In the genomic region with DNA sequence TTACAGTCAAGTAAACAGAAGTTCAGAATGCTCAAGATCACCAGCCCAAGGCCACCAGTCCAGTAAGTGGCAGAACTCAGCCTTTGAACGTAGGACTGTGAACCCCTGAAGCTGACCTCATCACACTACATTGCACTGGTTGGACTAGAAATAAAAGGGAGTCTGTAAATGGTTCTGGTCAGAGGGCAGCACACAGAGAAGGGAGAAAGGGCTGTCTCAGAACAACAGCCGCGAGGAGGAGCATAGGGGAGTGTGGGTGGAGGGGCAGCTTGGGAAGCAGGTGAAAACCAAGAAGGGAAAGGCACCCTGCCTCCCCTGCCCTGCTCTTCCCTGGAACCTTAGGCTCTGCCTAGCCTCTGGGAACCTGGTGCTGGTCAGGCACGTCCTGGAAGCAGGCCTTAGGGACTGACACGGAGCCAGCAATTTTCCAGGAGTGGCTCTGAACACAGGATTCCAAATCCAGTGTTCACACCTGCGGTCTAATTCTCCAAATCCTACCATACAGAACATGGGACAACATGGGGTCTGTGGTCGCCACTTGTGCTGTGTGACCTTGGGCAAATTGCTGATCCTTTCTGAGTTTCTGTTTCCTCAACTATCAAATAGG, we compare ENCODE assay signal across 33 cellular contexts. TPM values are rescaled to one million over a fixed set of nuclear protein-coding genes. Genes with fewer than 3 reads are reported as not detected.
"Had no signal": no experiment of that assay in that cellular context is flagged by ENCODE, and none has a peak within 500 bp of the region (broad histone marks: within the 10 kb centered on the region; RNA-seq: fewer than 3 reads in every experiment).

No MANE protein-coding gene starts in this region.

- H3K27ac Mint-ChIP-seq: naive thymus-derived CD4-positive, alpha-beta T cell; natural killer cell; nephron; progenitor cell of endocrine pancreas; stimulated activated memory B cell treated with anti-CD40 and anti-IgM and Interleukin-4, amounts not matched to agents 10 μg/mL and 1 μg/mL and 100 μg/mL, for 72 hours; stimulated activated naive CD8-positive, alpha-beta T cell treated with anti-CD3 and anti-CD28 coated beads, Interleukin-15, amount 100 ng/mL, for 72 hours had no signal

- H3K4me3 ChIP-seq: ovary, psoas muscle, skin epidermis, thoracic aorta, thyroid gland, tibial nerve, upper lobe of left lung, vagina had no signal

- H3K9ac ChIP-seq: parathyroid adenoma had no signal

- H3K4me3 Mint-ChIP-seq: naive thymus-derived CD4-positive, alpha-beta T cell; natural killer cell; nephron; stimulated activated memory B cell treated with anti-CD40 and anti-IgM and Interleukin-4, amounts not matched to agents 10 μg/mL and 1 μg/mL and 100 μg/mL, for 72 hours; stimulated activated naive CD8-positive, alpha-beta T cell treated with anti-CD3 and anti-CD28 coated beads, Interleukin-15, amount 100 ng/mL, for 72 hours had no signal

- H3K4me1 Mint-ChIP-seq: natural killer cell; stimulated activated memory B cell treated with anti-CD40 and anti-IgM and Interleukin-4, amounts not matched to agents 10 μg/mL and 1 μg/mL and 100 μg/mL, for 72 hours; stimulated activated naive CD8-positive, alpha-beta T cell treated with anti-CD3 and anti-CD28 coated beads, Interleukin-15, amount 100 ng/mL, for 72 hours had no signal

- H3K9me3 ChIP-seq: ovary, psoas muscle, thoracic aorta, thyroid gland, tibial nerve, upper lobe of left lung, vagina had no signal

- DNase-seq: naive thymus-derived CD4-positive, alpha-beta T cell; natural killer cell; occipital lobe; ovary; posterior cingulate gyrus; psoas muscle; right cardiac atrium; stimulated activated CD4-positive, alpha-beta T cell treated with anti-CD3 and anti-CD28 coated beads, Interleukin-1b, Interleukin-23, amount 100 ng/mL, for 48 hours; stimulated activated CD4-positive, alpha-beta T cell treated with anti-CD3 and anti-CD28 coated beads, Interleukin-4, amount 100 ng/mL, for 1 hour; stimulated activated CD4-positive, alpha-beta T cell treated with anti-CD3 and anti-CD28 coated beads, Interleukin-4, amount 100 ng/mL, for 4 hours; stimulated activated CD8-positive, alpha-beta memory T cell treated with anti-CD3 and anti-CD28 coated beads, Interleukin-4, amount 100 ng/mL, for 48 hours; stimulated activated naive CD4-positive, alpha-beta T cell; stimulated activated naive CD8-positive, alpha-beta T cell treated with anti-CD3 and anti-CD28 coated beads, Interleukin-15, amount 100 ng/mL, for 72 hours; stimulated activated naive CD8-positive, alpha-beta T cell treated with anti-CD3 and anti-CD28 coated beads, Interleukin-15, Interleukin-2, amounts not matched to agents 100 U/mL and 50 U/mL, for 24 hours; thyroid gland; trophoblast cell; upper lobe of left lung had no signal

- H3K27me3 ChIP-seq: ovary, thyroid gland, tibial nerve, upper lobe of left lung, vagina had no signal

- H3K9me3 Mint-ChIP-seq: naive thymus-derived CD4-positive, alpha-beta T cell; natural killer cell; nephron; stimulated activated memory B cell treated with anti-CD40 and anti-IgM and Interleukin-4, amounts not matched to agents 10 μg/mL and 1 μg/mL and 100 μg/mL, for 72 hours; stimulated activated naive CD8-positive, alpha-beta T cell treated with anti-CD3 and anti-CD28 coated beads, Interleukin-15, amount 100 ng/mL, for 72 hours had no signal

- H3K27ac ChIP-seq: ovary, parathyroid adenoma, psoas muscle, skin epidermis, thoracic aorta, thyroid gland, tibial nerve, upper lobe of left lung, vagina had no signal

- FAIRE-seq: urothelium cell line had no signal

- H3K36me3 Mint-ChIP-seq: naive thymus-derived CD4-positive, alpha-beta T cell; natural killer cell; stimulated activated memory B cell treated with anti-CD40 and anti-IgM and Interleukin-4, amounts not matched to agents 10 μg/mL and 1 μg/mL and 100 μg/mL, for 72 hours had no signal

- H3K4me1 ChIP-seq: parathyroid adenoma, psoas muscle, thyroid gland, tibial nerve had no signal

- H3K36me3 ChIP-seq: ovary, thoracic aorta, thyroid gland, tibial nerve, upper lobe of left lung, vagina had no signal

- H3K27me3 Mint-ChIP-seq: progenitor cell of endocrine pancreas; stimulated activated memory B cell treated with anti-CD40 and anti-IgM and Interleukin-4, amounts not matched to agents 10 μg/mL and 1 μg/mL and 100 μg/mL, for 72 hours; stimulated activated naive CD8-positive, alpha-beta T cell treated with anti-CD3 and anti-CD28 coated beads, Interleukin-15, amount 100 ng/mL, for 72 hours had no signal

- ATAC-seq: naive thymus-derived CD4-positive, alpha-beta T cell; natural killer cell; psoas muscle; right cardiac atrium; sciatic nerve; stimulated activated memory B cell treated with anti-CD40 and anti-IgM and Interleukin-4, amounts not matched to agents 10 μg/mL and 1 μg/mL and 100 μg/mL, for 72 hours; stimulated activated naive CD8-positive, alpha-beta T cell treated with anti-CD3 and anti-CD28 coated beads, Interleukin-15, amount 100 ng/mL, for 72 hours; stimulated activated naive CD8-positive, alpha-beta T cell treated with anti-CD3 and anti-CD28 coated beads, Interleukin-15, Interleukin-2, amounts not matched to agents 100 U/mL and 50 U/mL, for 24 hours had no signal

RNA-seq across cellular contexts. Expression of gene PDILT, which starts 7.0 kb away (rescaled TPM):
- total RNA-seq: naive thymus-derived CD4-positive, alpha-beta T cell; natural killer cell; occipital lobe; osteoblast; ovary; progenitor cell of endocrine pancreas; psoas muscle; renal cortical epithelial cell; right cardiac atrium; sciatic nerve; subcutaneous adipose tissue; temporal lobe; thoracic aorta; thyroid gland; tibial nerve; upper lobe of left lung; ureter; vagina had no signal
- polyA plus RNA-seq: naive thymus-derived CD4-positive, alpha-beta T cell; neural cell; ovary; psoas muscle; right cardiac atrium had no signal

RNA-seq across cellular contexts. Expression of gene ACSM5, which starts 11.8 kb away (rescaled TPM):
- total RNA-seq: naive thymus-derived CD4-positive, alpha-beta T cell; natural killer cell; progenitor cell of endocrine pancreas had no signal
- polyA plus RNA-seq: naive thymus-derived CD4-positive, alpha-beta T cell; neural cell had no signal

RNA-seq across cellular contexts. Expression of gene UMOD, which starts 45.1 kb away (rescaled TPM):
- total RNA-seq: naive thymus-derived CD4-positive, alpha-beta T cell; natural killer cell; occipital lobe; osteoblast; ovary; progenitor cell of endocrine pancreas; psoas muscle; renal cortical epithelial cell; right cardiac atrium; sciatic nerve; subcutaneous adipose tissue; temporal lobe; thoracic aorta; thyroid gland; tibial nerve; upper lobe of left lung; ureter; vagina had no signal
- polyA plus RNA-seq: naive thymus-derived CD4-positive, alpha-beta T cell; neural cell; ovary; psoas muscle; right cardiac atrium had no signal

RNA-seq across cellular contexts. Expression of gene ACSM2A, which starts 53.8 kb away (rescaled TPM):
- total RNA-seq: naive thymus-derived CD4-positive, alpha-beta T cell; natural killer cell; occipital lobe; osteoblast; progenitor cell of endocrine pancreas; right cardiac atrium; sciatic nerve; temporal lobe; thoracic aorta; tibial nerve; ureter; vagina had no signal
- polyA plus RNA-seq: naive thymus-derived CD4-positive, alpha-beta T cell; neural cell; right cardiac atrium had no signal
